22 cellular contexts compared by ENCODE assay signal in the genomic region with DNA sequence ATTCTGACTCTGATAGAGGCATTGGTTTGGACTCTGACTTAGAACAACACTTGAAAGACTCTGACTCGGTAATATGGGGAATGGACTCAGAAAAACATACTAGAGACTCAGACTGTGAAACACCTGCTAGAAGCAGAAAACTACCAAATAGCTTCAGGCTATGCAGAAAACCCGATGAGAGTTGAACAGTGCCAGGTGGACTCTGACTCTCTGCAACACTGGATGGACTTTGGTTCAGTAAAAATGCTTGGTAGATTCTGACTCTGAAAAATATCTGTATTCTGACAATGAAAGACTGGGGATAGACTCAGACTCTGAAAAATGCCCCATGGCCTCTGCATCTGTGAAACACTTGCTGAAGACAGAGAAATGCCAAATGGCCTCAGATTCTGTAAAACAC.
"Had no signal": no experiment of that assay in that cellular context is flagged by ENCODE, and none has a peak within 500 bp of the region (broad histone marks: within the 10 kb centered on the region; RNA-seq: fewer than 3 reads in every experiment).

No MANE protein-coding gene starts in this region.

- DNase-seq: activated CD4-positive, alpha-beta T cell treated with anti-CD3 and anti-CD28 coated beads, Interleukin-2, amount 10 ng/mL, durations not matched to agents 24 days and 14 days; activated CD4-positive, alpha-beta T cell treated with anti-CD3 and anti-CD28 coated beads, Interleukin-2, amount 50 U/mL, for 4 hours; activated CD8-positive, alpha-beta T cell treated with anti-CD3 and anti-CD28 coated beads for 36 hours; activated gamma-delta T cell; activated naive CD4-positive, alpha-beta T cell treated with Interleukin-2 at 50 U/mL for 16 hours; activated naive CD8-positive, alpha-beta T cell treated with anti-CD3 and anti-CD28 coated beads, Interleukin-2, amount 10 ng/mL, durations not matched to agents 7 days and 5 days; activated T-cell treated with anti-CD3 and anti-CD28 coated beads, Interleukin-2, amount 50 U/mL, for 24 hours; caudate nucleus; cerebellar nuclear complex; NCI-H1092 treated with DMSO at 0.1 percent for 48 hours; NCI-H1694; NCI-H1930; NCI-H2081 treated with DMSO at 0.1 percent for 48 hours; NCI-H226; NCI-H524 treated with DMSO at 0.1 percent for 48 hours; PC-9; T1000 had no signal

- FAIRE-seq: bronchial epithelial cell, RCC 7860 had no signal

- ATAC-seq: activated CD8-positive, alpha-beta T cell treated with anti-CD3 and anti-CD28 coated beads for 36 hours; Right ventricle myocardium inferior had no signal

- H3K4me3 ChIP-seq: PC-9 had no signal

- H3K4me2 ChIP-seq: KMS-11, PC-9 had no signal

- H3K27ac ChIP-seq: KMS-11, PC-9, RWPE1 had no signal
